In the genomic region with DNA sequence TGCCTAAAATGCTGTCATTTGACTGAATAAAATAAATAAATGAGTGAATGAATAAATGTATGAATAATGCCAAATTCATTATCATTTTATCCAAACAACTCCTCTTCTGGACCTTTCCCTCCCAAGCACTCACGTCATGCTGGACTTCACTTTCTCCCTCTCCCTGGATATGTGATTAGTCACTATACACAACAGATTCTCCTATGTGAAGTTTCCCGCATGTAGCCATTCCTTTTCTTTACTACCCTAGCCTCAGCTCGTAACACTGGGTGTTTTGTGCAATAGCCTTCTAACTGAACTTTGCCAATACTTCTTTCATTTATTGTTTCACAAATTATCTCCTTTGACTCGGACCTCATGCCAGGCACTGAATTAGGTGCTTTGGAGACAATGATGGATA, we compare ENCODE assay signal across 25 cellular contexts.
A peak's percentile ranks its signal among the peaks of the same experiment; 100 is the strongest.
DNase-seq lines count a peak whose midpoint lies in the region; ATAC-seq, FAIRE-seq and TF ChIP-seq lines count a peak whose summit lies in the region.
"Had no signal": no experiment of that assay in that cellular context is flagged by ENCODE, and none has a peak within 500 bp of the region (broad histone marks: within the 10 kb centered on the region; RNA-seq: fewer than 3 reads in every experiment).

No MANE protein-coding gene starts in this region.

- no peak overlapping the region for H3K27ac ChIP-seq in astrocyte (ENCODE audit: low read depth, low read length)
- H3K27ac ChIP-seq in effector memory CD4-positive, alpha-beta T cell (ENCODE audit: insufficient read depth, low read length, poor library complexity, severe bottlenecking), result no peak overlapping the region
- H3K27ac ChIP-seq: PC-9, RWPE1 had no signal

- POLR2A ChIA-PET in activated CD4-positive, alpha-beta memory T cell treated with anti-CD3 and anti-CD28 coated beads, Interleukin-2, amount 10 ng/mL, durations not matched to agents 7 days and 5 days (lab: Charles Lee), result interaction anchor here (1.1 kb wide), 1 partner anchor 53 kb away, joined by 3 read pairs; no protein-coding TSS in a partner anchor

- in situ Hi-C loops in HAP-1 (cut with MboI; ENCODE audit: low sequenced_read_pairs), result no loop called here

- DNase-seq in natural killer cell treated with Interleukin-12 subunit alpha and Interleukin-12 subunit beta and Interleukin-15 and Interleukin-18, amount 100 ng/mL, for 72 hours (ENCODE audit: low spot score), result no peak
- no peak for DNase-seq in natural killer cell
- peak; percentile 75 for DNase-seq in astrocyte (ENCODE audit: low read depth)
- peak; percentile 81 for DNase-seq in fibroblast of the aortic adventitia (ENCODE audit: low read depth)
- DNase-seq in midbrain (lab: John Stamatoyannopoulos, UW), result no peak
- no peak for DNase-seq in activated CD4-positive, alpha-beta memory T cell treated with anti-CD3 and anti-CD28 coated beads, Interleukin-2, amount 10 ng/mL, durations not matched to agents 7 days and 5 days
- DNase-seq in HAP-1 (ENCODE audit: low spot score in 2 of 2), result no peak
- DNase-seq in effector memory CD4-positive, alpha-beta T cell, result no peak
- DNase-seq: 8988T, ACHN, Calu3, DMS79 treated with DMSO at 0.1 percent for 48 hours, Kasumi-1, MV-4-11, NCI-H1105, NCI-H2029, NCI-H446, NCI-H524 treated with DMSO at 0.1 percent for 48 hours, NCI-H774, PC-9, SHP77 had no signal

- no peak overlapping the region for H3K4me3 ChIP-seq in astrocyte (ENCODE audit: insufficient read depth, low read depth, low read length)
- H3K4me3 ChIP-seq in fibroblast of the aortic adventitia (ENCODE audit: low read depth, low read length), result no peak overlapping the region
- H3K4me3 ChIP-seq in HAP-1, result no peak overlapping the region
- no peak overlapping the region for H3K4me3 ChIP-seq in effector memory CD4-positive, alpha-beta T cell (ENCODE audit: insufficient read depth, low read depth, low read length, poor library complexity, severe bottlenecking)
- H3K4me3 ChIP-seq: K562, PC-9 had no signal

- peak overlapping the region; percentile 64 for H3K4me3 Mint-ChIP-seq in natural killer cell treated with Interleukin-12 subunit alpha and Interleukin-12 subunit beta and Interleukin-15 and Interleukin-18, amount 100 ng/mL, for 72 hours
- H3K4me3 Mint-ChIP-seq in natural killer cell, result no peak overlapping the region
- no peak overlapping the region for H3K4me3 Mint-ChIP-seq in astrocyte (ENCODE audit: unreplicated experiment)
- H3K4me3 Mint-ChIP-seq in activated CD4-positive, alpha-beta memory T cell treated with anti-CD3 and anti-CD28 coated beads, Interleukin-2, amount 10 ng/mL, durations not matched to agents 7 days and 5 days, result no peak overlapping the region

- intact Hi-C loops in natural killer cell (cut with micrococcal nuclease), result no loop called here

- H3K27me3 Mint-ChIP-seq in natural killer cell treated with Interleukin-12 subunit alpha and Interleukin-12 subunit beta and Interleukin-15 and Interleukin-18, amount 100 ng/mL, for 72 hours, result peaks cover 6 to 8% of the 10 kb centered on the region in 2 donors
- H3K27me3 Mint-ChIP-seq in natural killer cell (ENCODE audit: low read depth in 2 of 2), result peaks cover 0 to 6% of the 10 kb centered on the region in 2 donors
- H3K27me3 Mint-ChIP-seq in astrocyte (ENCODE audit: low read depth, unreplicated experiment), result no peaks in the 10 kb centered on the region
- peaks cover 46% of the 10 kb centered on the region for H3K27me3 Mint-ChIP-seq in activated CD4-positive, alpha-beta memory T cell treated with anti-CD3 and anti-CD28 coated beads, Interleukin-2, amount 10 ng/mL, durations not matched to agents 7 days and 5 days

- H2AFZ ChIP-seq in astrocyte (ENCODE audit: low read depth, low read length), result no peak overlapping the region
- H2AFZ ChIP-seq: PC-9 had no signal

- no peaks in the 10 kb centered on the region for H3K79me2 ChIP-seq in astrocyte (ENCODE audit: insufficient read depth, low read length)

- peaks cover 18% of the 10 kb centered on the region for H3K9me3 Mint-ChIP-seq in natural killer cell treated with Interleukin-12 subunit alpha and Interleukin-12 subunit beta and Interleukin-15 and Interleukin-18, amount 100 ng/mL, for 72 hours
- H3K9me3 Mint-ChIP-seq in natural killer cell (peaks cover 6 to 9% of the 10 kb centered on the region in 2 donors), astrocyte (ENCODE audit: unreplicated experiment) (peaks cover 17% of the 10 kb centered on the region)
- peaks cover 22% of the 10 kb centered on the region for H3K9me3 Mint-ChIP-seq in activated CD4-positive, alpha-beta memory T cell treated with anti-CD3 and anti-CD28 coated beads, Interleukin-2, amount 10 ng/mL, durations not matched to agents 7 days and 5 days

- H3K4me1 ChIP-seq in astrocyte (ENCODE audit: insufficient read depth, low read length) (no peaks in the 10 kb centered on the region), HAP-1 (no peaks in the 10 kb centered on the region)
- H3K4me1 ChIP-seq in effector memory CD4-positive, alpha-beta T cell (ENCODE audit: control insufficient read depth, insufficient read depth, low read length, poor library complexity, severe bottlenecking), result no peaks in the 10 kb centered on the region

- peaks cover 6% of the 10 kb centered on the region for H3K9me3 ChIP-seq in astrocyte (ENCODE audit: insufficient read depth, low read depth, low read length)
- H3K9me3 ChIP-seq in HAP-1, result no peaks in the 10 kb centered on the region
- no peaks in the 10 kb centered on the region for H3K9me3 ChIP-seq in effector memory CD4-positive, alpha-beta T cell (ENCODE audit: control insufficient read depth, low read length)

- no peaks in the 10 kb centered on the region for H3K36me3 ChIP-seq in astrocyte (ENCODE audit: insufficient read depth, low read length)
- no peaks in the 10 kb centered on the region for H3K36me3 ChIP-seq in HAP-1 (replicated peaks)
- H3K36me3 ChIP-seq in effector memory CD4-positive, alpha-beta T cell (ENCODE audit: control insufficient read depth, insufficient read depth, low read length), result no peaks in the 10 kb centered on the region

- H3K27ac Mint-ChIP-seq in natural killer cell treated with Interleukin-12 subunit alpha and Interleukin-12 subunit beta and Interleukin-15 and Interleukin-18, amount 100 ng/mL, for 72 hours, result peak overlapping the region; percentile 16 to 69
- H3K27ac Mint-ChIP-seq in natural killer cell, result no peak overlapping the region
- no peak overlapping the region for H3K27ac Mint-ChIP-seq in astrocyte (ENCODE audit: unreplicated experiment)
- H3K27ac Mint-ChIP-seq in activated CD4-positive, alpha-beta memory T cell treated with anti-CD3 and anti-CD28 coated beads, Interleukin-2, amount 10 ng/mL, durations not matched to agents 7 days and 5 days, result no peak overlapping the region

- H3K4me2 ChIP-seq in astrocyte (ENCODE audit: low read length), result peak overlapping the region; percentile 19
- H3K4me2 ChIP-seq: PC-9 had no signal

- H3K4me1 Mint-ChIP-seq in natural killer cell treated with Interleukin-12 subunit alpha and Interleukin-12 subunit beta and Interleukin-15 and Interleukin-18, amount 100 ng/mL, for 72 hours (ENCODE audit: low read depth in 2 of 2), result peaks cover 20 to 28% of the 10 kb centered on the region in 2 donors
- no peaks in the 10 kb centered on the region for H3K4me1 Mint-ChIP-seq in natural killer cell
- H3K4me1 Mint-ChIP-seq in astrocyte (ENCODE audit: low read depth, unreplicated experiment), result no peaks in the 10 kb centered on the region
- H3K4me1 Mint-ChIP-seq in activated CD4-positive, alpha-beta memory T cell treated with anti-CD3 and anti-CD28 coated beads, Interleukin-2, amount 10 ng/mL, durations not matched to agents 7 days and 5 days, result peaks cover 20% of the 10 kb centered on the region

- peaks cover 47% of the 10 kb centered on the region for H3K36me3 Mint-ChIP-seq in natural killer cell treated with Interleukin-12 subunit alpha and Interleukin-12 subunit beta and Interleukin-15 and Interleukin-18, amount 100 ng/mL, for 72 hours
- H3K36me3 Mint-ChIP-seq in natural killer cell, result no peaks in the 10 kb centered on the region
- no peaks in the 10 kb centered on the region for H3K36me3 Mint-ChIP-seq in astrocyte (ENCODE audit: low read depth, unreplicated experiment)
- H3K36me3 Mint-ChIP-seq in activated CD4-positive, alpha-beta memory T cell treated with anti-CD3 and anti-CD28 coated beads, Interleukin-2, amount 10 ng/mL, durations not matched to agents 7 days and 5 days (ENCODE audit: low read depth), result peaks cover 29% of the 10 kb centered on the region

- TF ChIP-seq CTCF in natural killer cell (IDR thresholded peaks at IDR 0.05) (no peak), astrocyte (IDR thresholded peaks at IDR 0.05; ENCODE audit: insufficient read depth, low read depth, low read length) (no peak), fibroblast of the aortic adventitia (IDR thresholded peaks at IDR 0.05; ENCODE audit: insufficient read depth, low read length) (no peak)

- CTCF ChIA-PET in activated CD4-positive, alpha-beta memory T cell treated with anti-CD3 and anti-CD28 coated beads, Interleukin-2, amount 10 ng/mL, durations not matched to agents 7 days and 5 days (lab: Charles Lee), result interaction anchor here (1.3 to 1.9 kb wide), 4 partner anchors 9 to 87 kb away, joined by 3 to 6 read pairs (median 4); partner anchors contain the start of gene IL6

- H3K27me3 ChIP-seq in astrocyte (ENCODE audit: insufficient read depth, low read length), result no peaks in the 10 kb centered on the region
- no peaks in the 10 kb centered on the region for H3K27me3 ChIP-seq in HAP-1 (ENCODE audit: low read depth)
- H3K27me3 ChIP-seq in effector memory CD4-positive, alpha-beta T cell (replicated peaks; ENCODE audit: control insufficient read depth, insufficient read depth, low read length, poor library complexity, severe bottlenecking), result no peaks in the 10 kb centered on the region

- ATAC-seq in natural killer cell treated with Interleukin-12 subunit alpha and Interleukin-12 subunit beta and Interleukin-15 and Interleukin-18, amount 100 ng/mL, for 72 hours, result no peak
- ATAC-seq in natural killer cell, result no peak
- ATAC-seq: HepG2, K562 had no signal

- no peak overlapping the region for H3K9ac ChIP-seq in astrocyte (ENCODE audit: low read length)

- FAIRE-seq in astrocyte (lab: Jason Lieb, UNC), result no peak
- FAIRE-seq: H54, HepG2 had no signal

- no peaks in the 10 kb centered on the region for H4K20me1 ChIP-seq in astrocyte (ENCODE audit: insufficient read depth, low read length)

Comparison
In these comparisons a context has a peak if more than half of its experiments do, and no peak if none do; other contexts are left out.
1. H3K27ac Mint-ChIP-seq: peak in natural killer cell treated with Interleukin-12 subunit alpha and Interleukin-12 subunit beta and Interleukin-15 and Interleukin-18, amount 100 ng/mL, for 72 hours (2 of 2); none in natural killer cell (0 of 2), astrocyte (single experiment) and activated CD4-positive, alpha-beta memory T cell treated with anti-CD3 and anti-CD28 coated beads, Interleukin-2, amount 10 ng/mL, durations not matched to agents 7 days and 5 days (single experiment).
2. DNase-seq: peak in astrocyte (single experiment) and fibroblast of the aortic adventitia (single experiment); none in natural killer cell treated with Interleukin-12 subunit alpha and Interleukin-12 subunit beta and Interleukin-15 and Interleukin-18, amount 100 ng/mL, for 72 hours (single experiment), natural killer cell (single experiment), midbrain (single experiment), activated CD4-positive, alpha-beta memory T cell treated with anti-CD3 and anti-CD28 coated beads, Interleukin-2, amount 10 ng/mL, durations not matched to agents 7 days and 5 days (single experiment), HAP-1 (0 of 2) and effector memory CD4-positive, alpha-beta T cell (0 of 3).